Comparison of ENCODE assay signal across 1 cellular context in the genomic region with DNA sequence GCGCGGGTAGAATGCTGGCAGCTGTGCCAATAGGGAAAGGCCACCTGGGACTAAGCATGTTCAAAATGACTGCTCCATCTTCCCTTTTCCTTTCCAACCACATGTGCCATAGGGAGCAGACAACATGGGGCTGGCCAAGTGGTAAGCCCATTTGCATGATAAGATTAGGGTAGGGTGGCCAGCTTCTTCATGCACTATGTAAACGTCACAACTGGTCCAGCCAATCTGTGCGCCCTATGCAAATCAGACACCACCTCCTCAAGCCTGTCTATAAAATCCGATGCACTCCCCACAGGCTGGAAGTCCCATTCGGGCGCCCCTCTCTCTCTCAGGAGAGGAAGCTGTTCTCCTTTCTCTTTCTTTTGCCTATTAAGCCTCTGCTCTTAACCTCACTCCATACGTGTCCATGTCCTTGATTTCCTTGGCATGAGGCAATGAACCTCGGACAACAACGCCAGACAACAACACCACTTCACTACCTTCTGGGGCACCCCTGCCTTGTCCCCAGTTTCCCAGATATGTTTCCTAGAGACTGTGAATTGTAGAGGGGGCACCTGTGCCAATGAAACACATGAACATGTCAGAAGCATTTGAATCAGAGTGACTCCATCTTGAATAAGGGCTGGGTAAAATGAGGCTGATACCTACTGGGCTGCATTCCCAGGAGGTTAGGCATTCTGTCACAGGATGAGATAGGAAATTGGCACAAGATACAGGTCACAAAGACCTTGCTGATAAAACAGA.
TF ChIP-seq lines count a peak whose summit lies in the region.

No MANE protein-coding gene starts in this region.

TF ChIP-seq in K562, 482 proteins besides CTCF, POLR2A, EP300 and RAD21 (continued from another document and continues in another):
- TF ChIP-seq, protein P1, sequence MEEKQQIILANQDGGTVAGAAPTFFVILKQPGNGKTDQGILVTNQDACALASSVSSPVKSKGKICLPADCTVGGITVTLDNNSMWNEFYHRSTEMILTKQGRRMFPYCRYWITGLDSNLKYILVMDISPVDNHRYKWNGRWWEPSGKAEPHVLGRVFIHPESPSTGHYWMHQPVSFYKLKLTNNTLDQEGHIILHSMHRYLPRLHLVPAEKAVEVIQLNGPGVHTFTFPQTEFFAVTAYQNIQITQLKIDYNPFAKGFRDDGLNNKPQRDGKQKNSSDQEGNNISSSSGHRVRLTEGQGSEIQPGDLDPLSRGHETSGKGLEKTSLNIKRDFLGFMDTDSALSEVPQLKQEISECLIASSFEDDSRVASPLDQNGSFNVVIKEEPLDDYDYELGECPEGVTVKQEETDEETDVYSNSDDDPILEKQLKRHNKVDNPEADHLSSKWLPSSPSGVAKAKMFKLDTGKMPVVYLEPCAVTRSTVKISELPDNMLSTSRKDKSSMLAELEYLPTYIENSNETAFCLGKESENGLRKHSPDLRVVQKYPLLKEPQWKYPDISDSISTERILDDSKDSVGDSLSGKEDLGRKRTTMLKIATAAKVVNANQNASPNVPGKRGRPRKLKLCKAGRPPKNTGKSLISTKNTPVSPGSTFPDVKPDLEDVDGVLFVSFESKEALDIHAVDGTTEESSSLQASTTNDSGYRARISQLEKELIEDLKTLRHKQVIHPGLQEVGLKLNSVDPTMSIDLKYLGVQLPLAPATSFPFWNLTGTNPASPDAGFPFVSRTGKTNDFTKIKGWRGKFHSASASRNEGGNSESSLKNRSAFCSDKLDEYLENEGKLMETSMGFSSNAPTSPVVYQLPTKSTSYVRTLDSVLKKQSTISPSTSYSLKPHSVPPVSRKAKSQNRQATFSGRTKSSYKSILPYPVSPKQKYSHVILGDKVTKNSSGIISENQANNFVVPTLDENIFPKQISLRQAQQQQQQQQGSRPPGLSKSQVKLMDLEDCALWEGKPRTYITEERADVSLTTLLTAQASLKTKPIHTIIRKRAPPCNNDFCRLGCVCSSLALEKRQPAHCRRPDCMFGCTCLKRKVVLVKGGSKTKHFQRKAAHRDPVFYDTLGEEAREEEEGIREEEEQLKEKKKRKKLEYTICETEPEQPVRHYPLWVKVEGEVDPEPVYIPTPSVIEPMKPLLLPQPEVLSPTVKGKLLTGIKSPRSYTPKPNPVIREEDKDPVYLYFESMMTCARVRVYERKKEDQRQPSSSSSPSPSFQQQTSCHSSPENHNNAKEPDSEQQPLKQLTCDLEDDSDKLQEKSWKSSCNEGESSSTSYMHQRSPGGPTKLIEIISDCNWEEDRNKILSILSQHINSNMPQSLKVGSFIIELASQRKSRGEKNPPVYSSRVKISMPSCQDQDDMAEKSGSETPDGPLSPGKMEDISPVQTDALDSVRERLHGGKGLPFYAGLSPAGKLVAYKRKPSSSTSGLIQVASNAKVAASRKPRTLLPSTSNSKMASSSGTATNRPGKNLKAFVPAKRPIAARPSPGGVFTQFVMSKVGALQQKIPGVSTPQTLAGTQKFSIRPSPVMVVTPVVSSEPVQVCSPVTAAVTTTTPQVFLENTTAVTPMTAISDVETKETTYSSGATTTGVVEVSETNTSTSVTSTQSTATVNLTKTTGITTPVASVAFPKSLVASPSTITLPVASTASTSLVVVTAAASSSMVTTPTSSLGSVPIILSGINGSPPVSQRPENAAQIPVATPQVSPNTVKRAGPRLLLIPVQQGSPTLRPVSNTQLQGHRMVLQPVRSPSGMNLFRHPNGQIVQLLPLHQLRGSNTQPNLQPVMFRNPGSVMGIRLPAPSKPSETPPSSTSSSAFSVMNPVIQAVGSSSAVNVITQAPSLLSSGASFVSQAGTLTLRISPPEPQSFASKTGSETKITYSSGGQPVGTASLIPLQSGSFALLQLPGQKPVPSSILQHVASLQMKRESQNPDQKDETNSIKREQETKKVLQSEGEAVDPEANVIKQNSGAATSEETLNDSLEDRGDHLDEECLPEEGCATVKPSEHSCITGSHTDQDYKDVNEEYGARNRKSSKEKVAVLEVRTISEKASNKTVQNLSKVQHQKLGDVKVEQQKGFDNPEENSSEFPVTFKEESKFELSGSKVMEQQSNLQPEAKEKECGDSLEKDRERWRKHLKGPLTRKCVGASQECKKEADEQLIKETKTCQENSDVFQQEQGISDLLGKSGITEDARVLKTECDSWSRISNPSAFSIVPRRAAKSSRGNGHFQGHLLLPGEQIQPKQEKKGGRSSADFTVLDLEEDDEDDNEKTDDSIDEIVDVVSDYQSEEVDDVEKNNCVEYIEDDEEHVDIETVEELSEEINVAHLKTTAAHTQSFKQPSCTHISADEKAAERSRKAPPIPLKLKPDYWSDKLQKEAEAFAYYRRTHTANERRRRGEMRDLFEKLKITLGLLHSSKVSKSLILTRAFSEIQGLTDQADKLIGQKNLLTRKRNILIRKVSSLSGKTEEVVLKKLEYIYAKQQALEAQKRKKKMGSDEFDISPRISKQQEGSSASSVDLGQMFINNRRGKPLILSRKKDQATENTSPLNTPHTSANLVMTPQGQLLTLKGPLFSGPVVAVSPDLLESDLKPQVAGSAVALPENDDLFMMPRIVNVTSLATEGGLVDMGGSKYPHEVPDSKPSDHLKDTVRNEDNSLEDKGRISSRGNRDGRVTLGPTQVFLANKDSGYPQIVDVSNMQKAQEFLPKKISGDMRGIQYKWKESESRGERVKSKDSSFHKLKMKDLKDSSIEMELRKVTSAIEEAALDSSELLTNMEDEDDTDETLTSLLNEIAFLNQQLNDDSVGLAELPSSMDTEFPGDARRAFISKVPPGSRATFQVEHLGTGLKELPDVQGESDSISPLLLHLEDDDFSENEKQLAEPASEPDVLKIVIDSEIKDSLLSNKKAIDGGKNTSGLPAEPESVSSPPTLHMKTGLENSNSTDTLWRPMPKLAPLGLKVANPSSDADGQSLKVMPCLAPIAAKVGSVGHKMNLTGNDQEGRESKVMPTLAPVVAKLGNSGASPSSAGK (IDR thresholded peaks at IDR 0.05), result peak; percentile 53; the same call in 1 of the 2 replicates
- TF ChIP-seq KLF10 (CRISPR knock-in tag; IDR thresholded peaks at IDR 0.05) (no peak), ZSCAN29 (IDR thresholded peaks at IDR 0.05) (no peak), THRB (CRISPR knock-in tag; conservative IDR thresholded peaks at IDR 0.05) (peak; percentile 83; the same call in 1 of the 2 replicates), ZNF184 (CRISPR knock-in tag; IDR thresholded peaks at IDR 0.05) (no peak), KDM2B (CRISPR knock-in tag; IDR thresholded peaks at IDR 0.05) (no peak), FOS (IDR thresholded peaks at IDR 0.05; ENCODE audit: extremely low read depth, insufficient read length) (no peak), CBFA2T3 (IDR thresholded peaks at IDR 0.05) (no peak), ZBTB40 (IDR thresholded peaks at IDR 0.05) (peak; percentile 38; the same call in 1 of the 2 replicates), ZBTB40 (CRISPR knock-in tag; IDR thresholded peaks at IDR 0.05) (no peak), ZNF121 (CRISPR knock-in tag; conservative IDR thresholded peaks at IDR 0.05) (peak; percentile 52; the same call in 1 of the 2 replicates), SIX5 (IDR thresholded peaks at IDR 0.05; ENCODE audit: borderline replicate concordance in 1 of 2, insufficient read depth in 1 of 2, low read depth in 1 of 2, low read length in 2 of 2) (no peak), MTA3 (IDR thresholded peaks at IDR 0.05; ENCODE audit: borderline replicate concordance) (peak; percentile 97), ZNF668 (CRISPR knock-in tag; IDR thresholded peaks at IDR 0.05) (no peak), MTA2 (IDR thresholded peaks at IDR 0.05; ENCODE audit: low read depth) (no peak), NR2F6 (CRISPR knock-in tag; IDR thresholded peaks at IDR 0.05) (no peak), ZFPM2 (CRISPR knock-in tag; IDR thresholded peaks at IDR 0.05) (no peak), EP400 (IDR thresholded peaks at IDR 0.05) (peak; percentile 76), C11orf30 (IDR thresholded peaks at IDR 0.05; ENCODE audit: low read depth) (no peak), RBBP5 (IDR thresholded peaks at IDR 0.05; ENCODE audit: borderline replicate concordance, insufficient read depth, low read length, poor library complexity, severe bottlenecking) (no peak), CBX1 (IDR thresholded peaks at IDR 0.05; ENCODE audit: low read depth) (peak; percentile 92)
- TF ChIP-seq, protein P2, sequence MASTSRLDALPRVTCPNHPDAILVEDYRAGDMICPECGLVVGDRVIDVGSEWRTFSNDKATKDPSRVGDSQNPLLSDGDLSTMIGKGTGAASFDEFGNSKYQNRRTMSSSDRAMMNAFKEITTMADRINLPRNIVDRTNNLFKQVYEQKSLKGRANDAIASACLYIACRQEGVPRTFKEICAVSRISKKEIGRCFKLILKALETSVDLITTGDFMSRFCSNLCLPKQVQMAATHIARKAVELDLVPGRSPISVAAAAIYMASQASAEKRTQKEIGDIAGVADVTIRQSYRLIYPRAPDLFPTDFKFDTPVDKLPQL (IDR thresholded peaks at IDR 0.05; ENCODE audit: extremely low read depth, insufficient read length), result no peak
- TF ChIP-seq, protein P3, sequence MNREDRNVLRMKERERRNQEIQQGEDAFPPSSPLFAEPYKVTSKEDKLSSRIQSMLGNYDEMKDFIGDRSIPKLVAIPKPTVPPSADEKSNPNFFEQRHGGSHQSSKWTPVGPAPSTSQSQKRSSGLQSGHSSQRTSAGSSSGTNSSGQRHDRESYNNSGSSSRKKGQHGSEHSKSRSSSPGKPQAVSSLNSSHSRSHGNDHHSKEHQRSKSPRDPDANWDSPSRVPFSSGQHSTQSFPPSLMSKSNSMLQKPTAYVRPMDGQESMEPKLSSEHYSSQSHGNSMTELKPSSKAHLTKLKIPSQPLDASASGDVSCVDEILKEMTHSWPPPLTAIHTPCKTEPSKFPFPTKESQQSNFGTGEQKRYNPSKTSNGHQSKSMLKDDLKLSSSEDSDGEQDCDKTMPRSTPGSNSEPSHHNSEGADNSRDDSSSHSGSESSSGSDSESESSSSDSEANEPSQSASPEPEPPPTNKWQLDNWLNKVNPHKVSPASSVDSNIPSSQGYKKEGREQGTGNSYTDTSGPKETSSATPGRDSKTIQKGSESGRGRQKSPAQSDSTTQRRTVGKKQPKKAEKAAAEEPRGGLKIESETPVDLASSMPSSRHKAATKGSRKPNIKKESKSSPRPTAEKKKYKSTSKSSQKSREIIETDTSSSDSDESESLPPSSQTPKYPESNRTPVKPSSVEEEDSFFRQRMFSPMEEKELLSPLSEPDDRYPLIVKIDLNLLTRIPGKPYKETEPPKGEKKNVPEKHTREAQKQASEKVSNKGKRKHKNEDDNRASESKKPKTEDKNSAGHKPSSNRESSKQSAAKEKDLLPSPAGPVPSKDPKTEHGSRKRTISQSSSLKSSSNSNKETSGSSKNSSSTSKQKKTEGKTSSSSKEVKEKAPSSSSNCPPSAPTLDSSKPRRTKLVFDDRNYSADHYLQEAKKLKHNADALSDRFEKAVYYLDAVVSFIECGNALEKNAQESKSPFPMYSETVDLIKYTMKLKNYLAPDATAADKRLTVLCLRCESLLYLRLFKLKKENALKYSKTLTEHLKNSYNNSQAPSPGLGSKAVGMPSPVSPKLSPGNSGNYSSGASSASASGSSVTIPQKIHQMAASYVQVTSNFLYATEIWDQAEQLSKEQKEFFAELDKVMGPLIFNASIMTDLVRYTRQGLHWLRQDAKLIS (CRISPR knock-in tag; IDR thresholded peaks at IDR 0.05), result peak; percentile 88; the same call in 1 of the 2 replicates
